Comparison of ENCODE assay signal across 18 cellular contexts in genomic region chr17:82943751-82944150, GRCh38.
A peak's percentile ranks its signal among the peaks of the same experiment; 100 is the strongest.
DNase-seq lines count a peak whose midpoint lies in the region; ATAC-seq and TF ChIP-seq lines count a peak whose summit lies in the region.
"Had no signal": no experiment of that assay in that cellular context is flagged by ENCODE, and none has a peak within 500 bp of the region (broad histone marks: within the 10 kb centered on the region; RNA-seq: fewer than 3 reads in every experiment).

No MANE protein-coding gene starts in this region.

- peak overlapping the region; percentile 16 for H3K27ac Mint-ChIP-seq in activated naive CD8-positive, alpha-beta T cell
- no peak overlapping the region for H3K27ac Mint-ChIP-seq in activated naive CD8-positive, alpha-beta T cell treated with anti-CD3 and anti-CD28 coated beads, Interleukin-2, amount 50 U/mL, for 24 hours
- peak overlapping the region; percentile 17 for H3K27ac Mint-ChIP-seq in chondrocyte (ENCODE audit: unreplicated experiment)
- H3K27ac Mint-ChIP-seq: CD14-positive monocyte, H9 had no signal

- H3K9me3 Mint-ChIP-seq in activated naive CD8-positive, alpha-beta T cell (ENCODE audit: low read depth): peaks cover 13% of the 10 kb centered on the region
- H3K9me3 Mint-ChIP-seq in activated naive CD8-positive, alpha-beta T cell treated with anti-CD3 and anti-CD28 coated beads, Interleukin-2, amount 50 U/mL, for 24 hours: peaks cover 30% of the 10 kb centered on the region
- H3K9me3 Mint-ChIP-seq in chondrocyte (ENCODE audit: low read depth): peaks cover 32% of the 10 kb centered on the region

- TF ChIP-seq CTCF in chondrocyte (IDR thresholded peaks at IDR 0.05) (no peak), right lobe of liver (IDR thresholded peaks at IDR 0.05) (no peak), sigmoid colon (IDR thresholded peaks at IDR 0.05) (no peak), SK-N-SH (IDR thresholded peaks at IDR 0.05) (no peak), colonic mucosa (IDR thresholded peaks at IDR 0.05) (no peak)

- H3K27ac ChIP-seq in right lobe of liver (no peak overlapping the region), sigmoid colon (no peak overlapping the region), GM23248 (no peak overlapping the region), SK-N-SH (ENCODE audit: low read depth in 2 of 2, low read length in 1 of 2) (no peak overlapping the region), colonic mucosa (no peak overlapping the region)
- H3K27ac ChIP-seq: A549 had no signal

- H3K4me1 ChIP-seq in right lobe of liver (no peaks in the 10 kb centered on the region), sigmoid colon (no peaks in the 10 kb centered on the region), GM23248 (ENCODE audit: insufficient read depth) (no peaks in the 10 kb centered on the region), SK-N-SH (ENCODE audit: control insufficient read depth in 1 of 2, insufficient read depth in 2 of 2, low read depth in 1 of 2, low read length in 1 of 2) (no peaks in the 10 kb centered on the region; a peak in 1 of 4 replicates), colonic mucosa (no peaks in the 10 kb centered on the region)
- H3K4me1 ChIP-seq: A549 had no signal

- H3K4me2 ChIP-seq in GM23248 (ENCODE audit: unreplicated experiment) (no peak overlapping the region), SK-N-SH (no peak overlapping the region)
- H3K4me2 ChIP-seq: A549 had no signal

- H3K27me3 ChIP-seq in right lobe of liver: no peaks in the 10 kb centered on the region
- H3K27me3 ChIP-seq in sigmoid colon: no peaks in the 10 kb centered on the region
- no peaks in the 10 kb centered on the region for H3K27me3 ChIP-seq in GM23248 (replicated peaks; ENCODE audit: insufficient read depth)
- no peaks in the 10 kb centered on the region for H3K27me3 ChIP-seq in SK-N-SH (ENCODE audit: insufficient read depth)
- H3K27me3 ChIP-seq in colonic mucosa: no peaks in the 10 kb centered on the region

- CTCF ChIA-PET in SK-N-SH (lab: Yijun Ruan, JAX): no interaction called here

- H2AFZ ChIP-seq in GM23248 (no peak overlapping the region), SK-N-SH (ENCODE audit: low read depth) (no peak overlapping the region)

- no peak for ATAC-seq in activated naive CD8-positive, alpha-beta T cell treated with anti-CD3 and anti-CD28 coated beads, Interleukin-2, amount 50 U/mL, for 24 hours
- no peak for ATAC-seq in right lobe of liver
- ATAC-seq: A549, Panc1 had no signal

- no peak for TF ChIP-seq EP300 in sigmoid colon (IDR thresholded peaks at IDR 0.05)
- TF ChIP-seq EP300 in SK-N-SH (IDR thresholded peaks at IDR 0.05; ENCODE audit: borderline replicate concordance in 1 of 2, low read depth in 1 of 2, low read length in 1 of 2): no peak

- no peak for DNase-seq in activated naive CD8-positive, alpha-beta T cell treated with anti-CD3 and anti-CD28 coated beads, Interleukin-2, amount 50 U/mL, for 24 hours
- DNase-seq in chondrocyte (ENCODE audit: low spot score) (peak; percentile 41), right lobe of liver (peak in 2 of 3 donors; percentile 31 to 32), sigmoid colon (peak; percentile 52), GM23248 (no peak), SK-N-SH (no peak), colonic mucosa (no peak)
- DNase-seq: COR-L47, H9, KG1, NCI-H1092 treated with DMSO at 0.1 percent for 48 hours, NCI-H187, NCI-H510A, NCI-H82 had no signal

- no peaks in the 10 kb centered on the region for H3K9me3 ChIP-seq in right lobe of liver
- H3K9me3 ChIP-seq in sigmoid colon: peaks cover 10 to 17% (median 15%) of the 10 kb centered on the region in 4 donors
- H3K9me3 ChIP-seq in GM23248 (ENCODE audit: low read depth): no peaks in the 10 kb centered on the region
- H3K9me3 ChIP-seq in SK-N-SH: peaks cover 23% of the 10 kb centered on the region
- no peaks in the 10 kb centered on the region for H3K9me3 ChIP-seq in colonic mucosa

- TF ChIP-seq RAD21 in SK-N-SH (IDR thresholded peaks at IDR 0.05; ENCODE audit: low read length): no peak

- no peak overlapping the region for H3K4me3 ChIP-seq in right lobe of liver
- H3K4me3 ChIP-seq in sigmoid colon: no peak overlapping the region
- no peak overlapping the region for H3K4me3 ChIP-seq in GM23248
- peak overlapping the region in 1 of 2 experiments; percentile 17; a peak in 1 of 4 replicates for H3K4me3 ChIP-seq in SK-N-SH (ENCODE audit: low read depth in 2 of 2, low read length in 1 of 2)
- H3K4me3 ChIP-seq in colonic mucosa: no peak overlapping the region
- H3K4me3 ChIP-seq: A549 had no signal

- H3K79me2 ChIP-seq in GM23248 (ENCODE audit: insufficient read depth): no peaks in the 10 kb centered on the region
- H3K79me2 ChIP-seq in SK-N-SH (ENCODE audit: insufficient read depth): no peaks in the 10 kb centered on the region

- H3F3A ChIP-seq in GM23248 (ENCODE audit: insufficient read depth) (no peaks in the 10 kb centered on the region), SK-N-SH (replicated peaks; ENCODE audit: insufficient read depth) (peaks cover 3% of the 10 kb centered on the region)

- intact Hi-C loops in right lobe of liver (cut with DNase I) (no loop called here), sigmoid colon (cut with DNase I) (no loop called here), colonic mucosa (cut with DNase I) (no loop called here)

- H3K36me3 Mint-ChIP-seq in activated naive CD8-positive, alpha-beta T cell: peaks cover 40% of the 10 kb centered on the region
- H3K36me3 Mint-ChIP-seq in activated naive CD8-positive, alpha-beta T cell treated with anti-CD3 and anti-CD28 coated beads, Interleukin-2, amount 50 U/mL, for 24 hours (ENCODE audit: low read depth): peaks cover 64% of the 10 kb centered on the region
- peaks cover 48% of the 10 kb centered on the region for H3K36me3 Mint-ChIP-seq in chondrocyte (ENCODE audit: low read depth)

- POLR2A ChIA-PET in SK-N-SH (lab: Yijun Ruan, JAX): no interaction called here

- H3K4me3 Mint-ChIP-seq in activated naive CD8-positive, alpha-beta T cell: no peak overlapping the region
- H3K4me3 Mint-ChIP-seq in activated naive CD8-positive, alpha-beta T cell treated with anti-CD3 and anti-CD28 coated beads, Interleukin-2, amount 50 U/mL, for 24 hours: no peak overlapping the region
- no peak overlapping the region for H3K4me3 Mint-ChIP-seq in chondrocyte (ENCODE audit: unreplicated experiment)
- H3K4me3 Mint-ChIP-seq: CD14-positive monocyte, H9 had no signal

- H3K36me3 ChIP-seq in right lobe of liver: peaks cover 0 to 12% (median 0%) of the 10 kb centered on the region in 4 donors
- peaks cover 25 to 72% (median 48%) of the 10 kb centered on the region in 4 donors for H3K36me3 ChIP-seq in sigmoid colon
- H3K36me3 ChIP-seq in GM23248 (ENCODE audit: low read depth): peaks cover 16% of the 10 kb centered on the region
- peaks cover 66 to 69% of the 10 kb centered on the region in 2 experiments for H3K36me3 ChIP-seq in SK-N-SH (replicated peaks in 1 of 2; ENCODE audit: control insufficient read depth in 1 of 2, insufficient read depth in 2 of 2, low read length in 1 of 2)
- peaks cover 6% of the 10 kb centered on the region for H3K36me3 ChIP-seq in colonic mucosa

- H3K4me1 Mint-ChIP-seq in activated naive CD8-positive, alpha-beta T cell (ENCODE audit: low read depth): no peaks in the 10 kb centered on the region
- no peaks in the 10 kb centered on the region for H3K4me1 Mint-ChIP-seq in activated naive CD8-positive, alpha-beta T cell treated with anti-CD3 and anti-CD28 coated beads, Interleukin-2, amount 50 U/mL, for 24 hours
- H3K4me1 Mint-ChIP-seq in chondrocyte (ENCODE audit: low read depth): no peaks in the 10 kb centered on the region
- H3K4me1 Mint-ChIP-seq: CD14-positive monocyte, H9 had no signal

- 81% methylated on average over 3 of the region's 8 CpGs for WGBS in right lobe of liver (ENCODE audit: insufficient coverage, low coverage, low lambda C conversion rate, missing lambda C conversion rate)
- WGBS in sigmoid colon, 2 donors: 91 to 98% methylated on average over 8 of the region's 8 CpGs
- WGBS in GM23248 (ENCODE audit: low coverage in 1 of 2, low lambda C conversion rate in 2 of 2, missing lambda C conversion rate in 2 of 2), 2 experiments: 86 to 88% methylated on average over 8 of the region's 8 CpGs
- WGBS in SK-N-SH (ENCODE audit: low lambda C conversion rate): 94% methylated on average over 8 of the region's 8 CpGs

- H3K9me2 ChIP-seq in GM23248 (ENCODE audit: insufficient read depth) (no peaks in the 10 kb centered on the region), SK-N-SH (no peaks in the 10 kb centered on the region)

- H3K9ac ChIP-seq in GM23248: no peak overlapping the region
- no peak overlapping the region for H3K9ac ChIP-seq in SK-N-SH
- H3K9ac ChIP-seq in colonic mucosa (ENCODE audit: low read depth in 2 of 2, low read length in 2 of 2): no peak overlapping the region

- H3K27me3 Mint-ChIP-seq in activated naive CD8-positive, alpha-beta T cell: no peaks in the 10 kb centered on the region
- no peaks in the 10 kb centered on the region for H3K27me3 Mint-ChIP-seq in activated naive CD8-positive, alpha-beta T cell treated with anti-CD3 and anti-CD28 coated beads, Interleukin-2, amount 50 U/mL, for 24 hours
- H3K27me3 Mint-ChIP-seq in chondrocyte (ENCODE audit: low read depth): no peaks in the 10 kb centered on the region

- in situ Hi-C loops in GM23248 (cut with MboI): no loop called here

- no peaks in the 10 kb centered on the region for H4K20me1 ChIP-seq in GM23248 (ENCODE audit: insufficient read depth)
- H4K20me1 ChIP-seq in SK-N-SH (ENCODE audit: insufficient read depth): no peaks in the 10 kb centered on the region

- TF ChIP-seq POLR2A in right lobe of liver (IDR thresholded peaks at IDR 0.05) (no peak), sigmoid colon (IDR thresholded peaks at IDR 0.05) (no peak)

Comparison
In these comparisons a context has a peak if more than half of its experiments do, and no peak if none do; other contexts are left out.
1. DNase-seq: peak in chondrocyte (single experiment), right lobe of liver (2 of 3) and sigmoid colon (single experiment); none in activated naive CD8-positive, alpha-beta T cell treated with anti-CD3 and anti-CD28 coated beads, Interleukin-2, amount 50 U/mL, for 24 hours (single experiment), GM23248 (single experiment), SK-N-SH (single experiment) and colonic mucosa (single experiment).